9 cellular contexts compared by ENCODE assay signal in the genomic region with DNA sequence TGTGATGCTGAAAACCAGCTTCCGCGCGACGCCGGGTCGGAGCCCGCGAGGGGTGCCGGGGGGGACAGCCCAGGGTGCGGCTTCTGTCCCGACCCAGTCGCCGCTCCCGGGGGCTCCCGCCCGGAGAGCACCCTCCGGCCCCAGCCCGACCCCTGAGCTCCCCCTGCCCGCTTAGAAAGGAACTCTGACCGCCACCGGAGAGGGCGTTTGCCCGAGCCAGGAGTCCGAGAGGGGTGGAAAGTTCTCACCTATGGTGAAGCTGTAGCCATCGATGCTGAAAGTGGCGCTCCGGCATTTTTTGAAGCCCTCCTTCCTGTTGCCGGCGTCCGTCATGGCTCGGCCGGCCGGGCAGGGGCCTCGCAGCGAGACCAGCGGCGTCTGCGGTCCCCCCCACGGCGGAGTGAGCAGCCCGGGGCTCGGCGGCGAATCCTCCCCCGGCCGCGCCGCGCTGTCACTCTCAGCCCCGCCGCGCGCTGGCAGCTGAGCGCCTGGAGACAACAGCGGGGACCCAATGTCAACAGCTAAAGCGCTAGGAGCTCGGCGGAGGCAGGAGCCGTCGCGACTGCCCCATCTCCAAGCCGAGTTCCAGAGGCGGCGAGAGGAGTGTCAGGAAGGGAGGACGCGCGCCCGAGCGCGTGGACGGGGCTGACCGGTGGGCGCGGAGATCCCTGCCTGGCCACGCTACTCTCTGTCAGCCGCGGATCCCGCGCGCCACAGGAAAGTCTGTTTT.
DNase-seq lines count a peak whose midpoint lies in the region; TF ChIP-seq lines count a peak whose summit lies in the region.
"Had no signal": no experiment of that assay in that cellular context is flagged by ENCODE, and none has a peak within 500 bp of the region (broad histone marks: within the 10 kb centered on the region; RNA-seq: fewer than 3 reads in every experiment).

No MANE protein-coding gene starts in this region.

- peaks cover 12% of the 10 kb centered on the region for H3K4me1 ChIP-seq in suprapubic skin

- peaks cover 32% of the 10 kb centered on the region for H3K4me1 Mint-ChIP-seq in brain

- H3K4me3 ChIP-seq in kidney epithelial cell (ENCODE audit: low read depth, low read length): peak overlapping the region; percentile 29
- H3K4me3 ChIP-seq in suprapubic skin: peak overlapping the region; percentile 48

- no peaks in the 10 kb centered on the region for H3K9me3 ChIP-seq in suprapubic skin

- DNase-seq in NCI-H146 (lab: John Stamatoyannopoulos, UW): peak; percentile 8
- DNase-seq in NCI-H146 treated with DMSO at 0.1 percent for 48 hours (lab: John Stamatoyannopoulos, UW; ENCODE audit: unreplicated experiment): no peak
- DNase-seq in kidney epithelial cell (ENCODE audit: low read depth): no peak
- DNase-seq in suprapubic skin (ENCODE audit: low spot score in 2 of 2): no peak
- DNase-seq in SW 1271 (lab: John Stamatoyannopoulos, UW): no peak
- no peak for DNase-seq in Ammon's horn (ENCODE audit: low spot score)
- DNase-seq in NCI-H526 treated with DMSO at 0.1 percent for 48 hours (lab: John Stamatoyannopoulos, UW): no peak

- H3K36me3 ChIP-seq in kidney epithelial cell (ENCODE audit: control insufficient read depth, insufficient read depth, low read length) (no peaks in the 10 kb centered on the region), suprapubic skin (no peaks in the 10 kb centered on the region)

- no peaks in the 10 kb centered on the region for H3K9me3 Mint-ChIP-seq in brain

- peak overlapping the region in 4 of 5 experiments; percentile 37 to 79 (median 72) for H3K27ac Mint-ChIP-seq in brain
- H3K27ac Mint-ChIP-seq: memory B cell had no signal

- H3K27me3 ChIP-seq in kidney epithelial cell (ENCODE audit: control insufficient read depth, insufficient read depth, low read length) (peaks cover 31% of the 10 kb centered on the region), suprapubic skin (peaks cover 36% of the 10 kb centered on the region)

- no peak overlapping the region for H3K27ac ChIP-seq in suprapubic skin

- 1% methylated on average over 39 of the region's 80 CpGs for WGBS in suprapubic skin

- no peak for TF ChIP-seq POLR2A in suprapubic skin (IDR thresholded peaks at IDR 0.05)

- H3K36me3 Mint-ChIP-seq in brain: no peaks in the 10 kb centered on the region
- H3K36me3 Mint-ChIP-seq: memory B cell had no signal

- TF ChIP-seq EP300 in suprapubic skin (IDR thresholded peaks at IDR 0.05): no peak

- H3K4me3 Mint-ChIP-seq in brain: peak overlapping the region; percentile 87 to 94 (median 90)
- H3K4me3 Mint-ChIP-seq: memory B cell had no signal

- TF ChIP-seq CTCF in brain (conservative IDR thresholded peaks at IDR 0.05): peak in 1 of 2 experiments; percentile 22
- TF ChIP-seq CTCF in kidney epithelial cell (IDR thresholded peaks at IDR 0.05; ENCODE audit: insufficient read depth, low read length, poor library complexity, severe bottlenecking): no peak
- no peak for TF ChIP-seq CTCF in suprapubic skin (IDR thresholded peaks at IDR 0.05)

- H3K27me3 Mint-ChIP-seq in brain: peaks cover 46% of the 10 kb centered on the region
